ENCODE assay signal across 20 cellular contexts in genomic region chr1:229657993-229658755, GRCh38. TPM values are rescaled to one million over a fixed set of nuclear protein-coding genes. Genes with fewer than 3 reads are reported as not detected.
DNase-seq lines count a peak whose midpoint lies in the region; ATAC-seq and TF ChIP-seq lines count a peak whose summit lies in the region.
"Had no signal": no experiment of that assay in that cellular context is flagged by ENCODE, and none has a peak within 500 bp of the region (broad histone marks: within the 10 kb centered on the region; RNA-seq: fewer than 3 reads in every experiment).

No MANE protein-coding gene starts in this region.

- no peaks in the 10 kb centered on the region for H3K9me3 Mint-ChIP-seq in activated T-helper 2 cell treated with anti-CD3 and anti-CD28 coated beads, Interferon-gamma antibody, Interleukin-2, Interleukin-4, amounts not matched to agents 10 μg/mL and 5 μg/mL and 100 μg/mL, durations not matched to agents 14 hours and 24 hours and 36 hours
- no peaks in the 10 kb centered on the region for H3K9me3 Mint-ChIP-seq in nephron progenitor cell
- H3K9me3 Mint-ChIP-seq: activated naive CD8-positive, alpha-beta T cell treated with anti-CD3 and anti-CD28 coated beads, Interleukin-2, amount 50 U/mL, for 24 hours; naive thymus-derived CD8-positive, alpha-beta T cell had no signal

- no peak overlapping the region for H3K4me3 Mint-ChIP-seq in activated T-helper 2 cell treated with anti-CD3 and anti-CD28 coated beads, Interferon-gamma antibody, Interleukin-2, Interleukin-4, amounts not matched to agents 10 μg/mL and 5 μg/mL and 100 μg/mL, durations not matched to agents 14 hours and 24 hours and 36 hours (ENCODE audit: low read depth)
- no peak overlapping the region for H3K4me3 Mint-ChIP-seq in nephron progenitor cell
- H3K4me3 Mint-ChIP-seq: activated naive CD8-positive, alpha-beta T cell treated with anti-CD3 and anti-CD28 coated beads, Interleukin-2, amount 50 U/mL, for 24 hours; B cell; naive thymus-derived CD8-positive, alpha-beta T cell had no signal

- no peak for TF ChIP-seq POLR2A in GM18505 (IDR thresholded peaks at IDR 0.05; ENCODE audit: borderline replicate concordance, extremely low read depth, insufficient read depth, insufficient read length)

- H3K4me1 Mint-ChIP-seq in activated T-helper 2 cell treated with anti-CD3 and anti-CD28 coated beads, Interferon-gamma antibody, Interleukin-2, Interleukin-4, amounts not matched to agents 10 μg/mL and 5 μg/mL and 100 μg/mL, durations not matched to agents 14 hours and 24 hours and 36 hours (ENCODE audit: low read depth): peaks cover 10% of the 10 kb centered on the region
- H3K4me1 Mint-ChIP-seq in nephron progenitor cell: peaks cover 8% of the 10 kb centered on the region

- peaks cover 73% of the 10 kb centered on the region for H3K36me3 Mint-ChIP-seq in activated T-helper 2 cell treated with anti-CD3 and anti-CD28 coated beads, Interferon-gamma antibody, Interleukin-2, Interleukin-4, amounts not matched to agents 10 μg/mL and 5 μg/mL and 100 μg/mL, durations not matched to agents 14 hours and 24 hours and 36 hours (ENCODE audit: low read depth)
- H3K36me3 Mint-ChIP-seq in nephron progenitor cell (ENCODE audit: low read depth): peaks cover 40% of the 10 kb centered on the region

- intact Hi-C loops in activated T-helper 2 cell treated with anti-CD3 and anti-CD28 coated beads, Interferon-gamma antibody, Interleukin-2, Interleukin-4, amounts not matched to agents 10 μg/mL and 5 μg/mL and 100 μg/mL, durations not matched to agents 14 hours and 24 hours and 36 hours (cut with micrococcal nuclease): no loop called here

- no peak for DNase-seq in activated T-helper 2 cell treated with anti-CD3 and anti-CD28 coated beads, Interferon-gamma antibody, Interleukin-2, Interleukin-4, amounts not matched to agents 10 μg/mL and 5 μg/mL and 100 μg/mL, durations not matched to agents 14 hours and 24 hours and 36 hours (ENCODE audit: low spot score)
- no peak for DNase-seq in nephron progenitor cell
- no peak for DNase-seq in MV-4-11 (lab: John Stamatoyannopoulos, UW)
- DNase-seq: activated CD4-positive, CD25-positive, alpha-beta regulatory T cell treated with anti-CD3 and anti-CD28 coated beads, Interleukin-2, amount 50 U/mL, for 72 hours; activated naive CD8-positive, alpha-beta T cell treated with anti-CD3 and anti-CD28 coated beads, Interleukin-2, amount 50 U/mL, for 24 hours; foreskin fibroblast; hippocampal formation; mesenchymal stem cell; naive thymus-derived CD8-positive, alpha-beta T cell; NCI-H1436; NCI-H2171; NCI-H69; SJCRH30; small intestine; stimulated activated CD4-positive, alpha-beta T cell treated with anti-CD3 and anti-CD28 coated beads, Interleukin-4, amount 100 ng/mL, for 1 hour had no signal

- no peaks in the 10 kb centered on the region for H3K27me3 Mint-ChIP-seq in activated T-helper 2 cell treated with anti-CD3 and anti-CD28 coated beads, Interferon-gamma antibody, Interleukin-2, Interleukin-4, amounts not matched to agents 10 μg/mL and 5 μg/mL and 100 μg/mL, durations not matched to agents 14 hours and 24 hours and 36 hours (ENCODE audit: low read depth)
- no peaks in the 10 kb centered on the region for H3K27me3 Mint-ChIP-seq in nephron progenitor cell (ENCODE audit: low read depth, poor library complexity)
- H3K27me3 Mint-ChIP-seq: activated naive CD8-positive, alpha-beta T cell treated with anti-CD3 and anti-CD28 coated beads, Interleukin-2, amount 50 U/mL, for 24 hours; B cell; naive thymus-derived CD8-positive, alpha-beta T cell had no signal

- peak; percentile 52 for ATAC-seq in GM18505 (IDR thresholded peaks at IDR 0.05; ENCODE audit: unreplicated experiment)
- peak; percentile 49 for ATAC-seq in GM21381 (IDR thresholded peaks at IDR 0.05; ENCODE audit: unreplicated experiment)
- ATAC-seq in HG02938 (IDR thresholded peaks at IDR 0.05; ENCODE audit: unreplicated experiment): peak; percentile 50
- ATAC-seq in HG03432 (IDR thresholded peaks at IDR 0.05; ENCODE audit: unreplicated experiment): no peak
- ATAC-seq: activated naive CD8-positive, alpha-beta T cell treated with anti-CD3 and anti-CD28 coated beads, Interleukin-2, amount 50 U/mL, for 24 hours; naive thymus-derived CD8-positive, alpha-beta T cell had no signal

- peak overlapping the region; percentile 40 for H3K27ac Mint-ChIP-seq in activated T-helper 2 cell treated with anti-CD3 and anti-CD28 coated beads, Interferon-gamma antibody, Interleukin-2, Interleukin-4, amounts not matched to agents 10 μg/mL and 5 μg/mL and 100 μg/mL, durations not matched to agents 14 hours and 24 hours and 36 hours
- H3K27ac Mint-ChIP-seq in nephron progenitor cell: no peak overlapping the region
- H3K27ac Mint-ChIP-seq: activated naive CD8-positive, alpha-beta T cell treated with anti-CD3 and anti-CD28 coated beads, Interleukin-2, amount 50 U/mL, for 24 hours; B cell had no signal

- no peak for TF ChIP-seq CTCF in nephron progenitor cell (IDR thresholded peaks at IDR 0.05)

RNA-seq across cellular contexts. Expression of gene URB2, which starts 32.1 kb away (rescaled TPM):
- 25.8 and 27.0 TPM in 2 replicates for total RNA-seq in activated T-helper 2 cell treated with anti-CD3 and anti-CD28 coated beads, Interferon-gamma antibody, Interleukin-2, Interleukin-4, amounts not matched to agents 10 μg/mL and 5 μg/mL and 100 μg/mL, durations not matched to agents 14 hours and 24 hours and 36 hours

RNA-seq across cellular contexts. Expression of gene TAF5L, which starts 32.3 kb away (rescaled TPM):
- total RNA-seq in activated T-helper 2 cell treated with anti-CD3 and anti-CD28 coated beads, Interferon-gamma antibody, Interleukin-2, Interleukin-4, amounts not matched to agents 10 μg/mL and 5 μg/mL and 100 μg/mL, durations not matched to agents 14 hours and 24 hours and 36 hours: 28.3 and 28.4 TPM in 2 replicates
